In the genomic region with DNA sequence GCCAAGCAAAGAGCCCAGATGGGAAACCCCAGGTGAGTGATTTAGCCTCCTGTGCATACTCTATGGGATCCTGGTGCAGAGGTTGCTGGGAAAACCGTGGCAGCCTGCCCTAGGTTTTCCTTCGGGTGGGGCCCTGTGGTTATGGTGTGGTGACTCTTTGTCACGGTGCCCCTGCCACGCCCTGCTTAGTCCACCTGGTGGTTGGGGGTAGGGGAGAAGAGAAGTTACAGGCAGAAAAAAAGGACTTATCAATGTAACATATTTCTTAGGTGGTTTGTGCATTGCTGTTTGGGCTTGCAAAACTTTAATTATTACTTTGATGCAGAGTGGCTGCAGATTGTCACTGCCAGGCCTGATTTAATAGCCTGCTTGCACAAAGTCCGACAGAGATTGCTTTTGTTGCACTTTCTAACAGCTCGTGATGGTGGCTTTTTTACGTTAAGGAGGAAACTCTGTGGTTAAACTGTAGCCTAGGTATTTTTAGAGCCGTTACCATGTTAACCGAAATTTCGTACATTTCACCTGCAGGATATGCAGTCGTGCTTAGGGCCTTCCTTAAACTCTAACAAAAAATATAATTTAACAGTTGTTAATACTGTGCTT, we compare ENCODE assay signal across 8 cellular contexts.
DNase-seq lines count a peak whose midpoint lies in the region; ATAC-seq, FAIRE-seq and TF ChIP-seq lines count a peak whose summit lies in the region.

No MANE protein-coding gene starts in this region.

- no peak for TF ChIP-seq POLR2A in lower leg skin (IDR thresholded peaks at IDR 0.05)

- peak; percentile 13; the same call in 1 of the 2 replicates for TF ChIP-seq CTCF in 22Rv1 (IDR thresholded peaks at IDR 0.05)
- no peak for TF ChIP-seq CTCF in lower leg skin (IDR thresholded peaks at IDR 0.05)

- 36 to 38% methylated on average over 11 of the region's 11 CpGs for WGBS in lower leg skin, 2 donors

- intact Hi-C loops in lower leg skin (cut with DNase I; ENCODE audit: low total_unique reads), result loop anchor here (10.0 kb wide), 2 partner anchors 271 to 521 kb away; a partner anchor contains a TSS

- no peak overlapping the region for H3K4me3 ChIP-seq in lower leg skin (ENCODE audit: low read depth, poor library complexity, severe bottlenecking)
- H3K4me3 ChIP-seq in subcutaneous abdominal adipose tissue (ENCODE audit: low read depth in 1 of 5, low read length in 5 of 5), result no peak overlapping the region

- DNase-seq in OCI-M1 (lab: John Stamatoyannopoulos, UW) (peak; percentile 78), lower leg skin (ENCODE audit: low spot score in 2 of 2) (peak; percentile 35 to 85), frontal cortex (ENCODE audit: low spot score in 2 of 2) (no peak)
- DNase-seq in activated naive CD4-positive, alpha-beta T cell treated with anti-CD3 and anti-CD28 coated beads, Interleukin-2, amount 50 U/mL, for 16 hours, result peak; percentile 18

- peak overlapping the region in 1 of 5 donors; percentile 43 for H3K9ac ChIP-seq in subcutaneous abdominal adipose tissue (ENCODE audit: low read length in 5 of 5)

- H3K9me3 ChIP-seq in subcutaneous abdominal adipose tissue (ENCODE audit: control insufficient read depth in 5 of 5, low read length in 5 of 5), result no peaks in the 10 kb centered on the region

- peak; percentile 44 for ATAC-seq in GM18861 (IDR thresholded peaks at IDR 0.05; ENCODE audit: unreplicated experiment)
- peak; percentile 83 for ATAC-seq in HG03025 (IDR thresholded peaks at IDR 0.05; ENCODE audit: low FRiP score, unreplicated experiment)

- H3K27ac ChIP-seq in 22Rv1, result peak overlapping the region; percentile 97
- peak overlapping the region; percentile 74 for H3K27ac ChIP-seq in subcutaneous abdominal adipose tissue (ENCODE audit: low read depth, low read length)

- no peaks in the 10 kb centered on the region for H3K27me3 ChIP-seq in subcutaneous abdominal adipose tissue (ENCODE audit: control insufficient read depth in 5 of 5, insufficient read depth in 4 of 5, low read length in 5 of 5)

- H3K36me3 ChIP-seq in subcutaneous abdominal adipose tissue (ENCODE audit: control insufficient read depth in 5 of 5, insufficient read depth in 5 of 5, low read length in 5 of 5), result no peaks in the 10 kb centered on the region

- no peak for FAIRE-seq in frontal cortex (lab: Jason Lieb, UNC)

- peaks cover 0 to 28% (median 26%) of the 10 kb centered on the region in 5 donors for H3K4me1 ChIP-seq in subcutaneous abdominal adipose tissue (ENCODE audit: control insufficient read depth in 5 of 5, insufficient read depth in 5 of 5, low read length in 5 of 5)

Comparison
In these comparisons a context has a peak if more than half of its experiments do, and no peak if none do; other contexts are left out.
1. DNase-seq: peak in OCI-M1 (single experiment), activated naive CD4-positive, alpha-beta T cell treated with anti-CD3 and anti-CD28 coated beads, Interleukin-2, amount 50 U/mL, for 16 hours (single experiment) and lower leg skin (2 of 2); none in frontal cortex (0 of 2).